Comparison of ENCODE assay signal across 17 cellular contexts in the genomic region with DNA sequence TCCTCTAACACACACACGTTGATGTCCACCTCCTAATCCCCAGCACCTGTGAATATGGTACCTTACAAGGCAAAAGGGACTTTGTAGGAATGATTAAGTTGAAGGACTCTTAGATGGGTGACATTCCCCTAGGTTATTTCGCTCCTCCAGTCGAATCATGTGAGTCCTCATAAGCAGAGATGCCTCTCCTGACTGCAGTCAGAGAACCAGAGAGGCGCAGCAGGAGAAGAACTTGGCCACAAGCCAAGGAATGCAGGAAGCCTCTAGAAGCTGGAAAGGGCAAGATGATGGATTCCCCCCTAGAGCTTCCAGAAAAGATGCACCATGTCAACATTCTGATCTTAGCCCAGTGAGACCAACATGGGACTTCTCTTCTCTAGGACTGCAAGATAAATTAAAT.
DNase-seq lines count a peak whose midpoint lies in the region; ATAC-seq, FAIRE-seq and TF ChIP-seq lines count a peak whose summit lies in the region.
"Had no signal": no experiment of that assay in that cellular context is flagged by ENCODE, and none has a peak within 500 bp of the region (broad histone marks: within the 10 kb centered on the region; RNA-seq: fewer than 3 reads in every experiment).

No MANE protein-coding gene starts in this region.

- no peaks in the 10 kb centered on the region for H3K9me3 ChIP-seq in SJCRH30 (replicated peaks)
- peaks cover 7% of the 10 kb centered on the region; the same call in 1 of the 2 replicates for H3K9me3 ChIP-seq in Caco-2
- H3K9me3 ChIP-seq in pancreas = no peaks in the 10 kb centered on the region
- H3K9me3 ChIP-seq: uterus had no signal

- no peak overlapping the region for H3K4me3 Mint-ChIP-seq in Caco-2 (ENCODE audit: unreplicated experiment)
- H3K4me3 Mint-ChIP-seq: activated naive CD4-positive, alpha-beta T cell treated with anti-CD3 and anti-CD28 coated beads, Interleukin-2, amount 50 U/mL, for 24 hours; CD8-positive, alpha-beta T cell had no signal

- DNase-seq in NCI-H748 (lab: John Stamatoyannopoulos, UW; ENCODE audit: unreplicated experiment) = peak; percentile 50
- no peak for DNase-seq in NCI-H748 treated with DMSO at 0.1 percent for 48 hours (lab: John Stamatoyannopoulos, UW)
- peak; percentile 28 to 55 for DNase-seq in SJCRH30
- peak; percentile 4 for DNase-seq in medulla oblongata (ENCODE audit: extremely low spot score)
- DNase-seq in Caco-2 = no peak
- no peak for DNase-seq in pancreas
- DNase-seq: activated CD4-positive, alpha-beta T cell treated with anti-CD3 and anti-CD28 coated beads, Interleukin-2, amount 50 U/mL, for 1 hour; CD8-positive, alpha-beta T cell; Karpas-422; NCI-H146; PC-3; stimulated activated CD4-positive, alpha-beta T cell treated with anti-CD3 and anti-CD28 coated beads, Interleukin-1b, Interleukin-23, amount 100 ng/mL, for 48 hours; uterus had no signal

- H3K4me1 ChIP-seq in SJCRH30 = no peaks in the 10 kb centered on the region
- H3K4me1 ChIP-seq in Caco-2 = no peaks in the 10 kb centered on the region
- no peaks in the 10 kb centered on the region for H3K4me1 ChIP-seq in pancreas
- H3K4me1 ChIP-seq: uterus had no signal

- FAIRE-seq in pancreas (lab: Jason Lieb, UNC) = no peak

- H3K36me3 Mint-ChIP-seq in Caco-2 (ENCODE audit: insufficient read depth, unreplicated experiment) = no peaks in the 10 kb centered on the region
- H3K36me3 Mint-ChIP-seq: activated naive CD4-positive, alpha-beta T cell treated with anti-CD3 and anti-CD28 coated beads, Interleukin-2, amount 50 U/mL, for 24 hours; CD8-positive, alpha-beta T cell had no signal

- no peak overlapping the region for H3K27ac Mint-ChIP-seq in Caco-2 (ENCODE audit: unreplicated experiment)
- H3K27ac Mint-ChIP-seq: activated naive CD4-positive, alpha-beta T cell treated with anti-CD3 and anti-CD28 coated beads, Interleukin-2, amount 50 U/mL, for 24 hours; CD8-positive, alpha-beta T cell had no signal

- no TSS peak for BruUV-seq in Caco-2 (replicated peaks; lab: Mats Ljungman, UMichigan)

- no peak for TF ChIP-seq RAD21 in Ishikawa (IDR thresholded peaks at IDR 0.05; ENCODE audit: low read depth)

- H3K9me3 Mint-ChIP-seq in Caco-2 (ENCODE audit: unreplicated experiment) = no peaks in the 10 kb centered on the region
- H3K9me3 Mint-ChIP-seq: activated naive CD4-positive, alpha-beta T cell treated with anti-CD3 and anti-CD28 coated beads, Interleukin-2, amount 50 U/mL, for 24 hours; CD8-positive, alpha-beta T cell had no signal

- ATAC-seq in HG02885 (IDR thresholded peaks at IDR 0.05; ENCODE audit: poor library complexity, unreplicated experiment) (no peak), pancreas (no peak)
- ATAC-seq: CD8-positive, alpha-beta T cell; PC-3; sciatic nerve had no signal

- H3K27ac ChIP-seq in SJCRH30 (no peak overlapping the region), pancreas (no peak overlapping the region)
- H3K27ac ChIP-seq: uterus had no signal

- TF ChIP-seq EP300 in Ishikawa (IDR thresholded peaks at IDR 0.05; ENCODE audit: borderline replicate concordance) = no peak

- no peak overlapping the region for H3K4me3 ChIP-seq in SJCRH30
- H3K4me3 ChIP-seq in Caco-2 (ENCODE audit: low read depth, low read length) = no peak overlapping the region
- H3K4me3 ChIP-seq in pancreas = no peak overlapping the region
- H3K4me3 ChIP-seq: uterus had no signal

- TF ChIP-seq CTCF in Caco-2 (IDR thresholded peaks at IDR 0.05; ENCODE audit: insufficient read depth in 1 of 2, low read depth in 1 of 2, low read length in 1 of 2, severe bottlenecking in 1 of 2, unreplicated experiment in 1 of 2) = no peak
- no peak for TF ChIP-seq CTCF in pancreas (IDR thresholded peaks at IDR 0.05)

- POLR2A ChIA-PET in Caco-2 (lab: Charles Lee) = no interaction called here

- H3K4me1 Mint-ChIP-seq in Caco-2 (ENCODE audit: low read depth, unreplicated experiment) = no peaks in the 10 kb centered on the region
- H3K4me1 Mint-ChIP-seq: activated naive CD4-positive, alpha-beta T cell treated with anti-CD3 and anti-CD28 coated beads, Interleukin-2, amount 50 U/mL, for 24 hours had no signal

- H3K27me3 ChIP-seq in SJCRH30 (no peaks in the 10 kb centered on the region), Caco-2 (replicated peaks; ENCODE audit: control insufficient read depth, insufficient read depth, low read length) (no peaks in the 10 kb centered on the region), pancreas (no peaks in the 10 kb centered on the region)
- H3K27me3 ChIP-seq: uterus had no signal

- 43 to 49% methylated on average over 4 of the region's 4 CpGs for WGBS in pancreas, 2 donors

- H3K27me3 Mint-ChIP-seq in Caco-2 (ENCODE audit: insufficient read depth, unreplicated experiment) = peaks cover 16% of the 10 kb centered on the region

- CTCF ChIA-PET in Caco-2 (lab: Charles Lee) = no interaction called here

- intact Hi-C loops in Caco-2 (cut with micrococcal nuclease; ENCODE audit: unreplicated experiment) (no loop called here), pancreas (cut with DNase I) (no loop called here)

- H3K36me3 ChIP-seq in SJCRH30 (no peaks in the 10 kb centered on the region), Caco-2 (ENCODE audit: control insufficient read depth, insufficient read depth, low read length) (no peaks in the 10 kb centered on the region), pancreas (no peaks in the 10 kb centered on the region)
- H3K36me3 ChIP-seq: uterus had no signal

TF ChIP-seq in Ishikawa, 13 proteins besides CTCF, POLR2A, EP300 and RAD21:
- TF ChIP-seq ZBTB7A (IDR thresholded peaks at IDR 0.05; ENCODE audit: low read depth) (no peak), NFIC (IDR thresholded peaks at IDR 0.05) (peak; percentile 40; the same call in 1 of the 2 replicates)
- TF ChIP-seq, protein P1, sequence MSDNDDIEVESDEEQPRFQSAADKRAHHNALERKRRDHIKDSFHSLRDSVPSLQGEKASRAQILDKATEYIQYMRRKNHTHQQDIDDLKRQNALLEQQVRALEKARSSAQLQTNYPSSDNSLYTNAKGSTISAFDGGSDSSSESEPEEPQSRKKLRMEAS (IDR thresholded peaks at IDR 0.05) = no peak

Comparison
In these comparisons a context has a peak if more than half of its experiments do, and no peak if none do; other contexts are left out.
1. DNase-seq: peak in NCI-H748 (single experiment), SJCRH30 (2 of 2) and medulla oblongata (single experiment); none in NCI-H748 treated with DMSO at 0.1 percent for 48 hours (single experiment), Caco-2 (0 of 2) and pancreas (0 of 6).